In genomic region chr12:120211904-120212283, GRCh38 we compare ENCODE assay signal across 15 cellular contexts. TPM values are rescaled to one million over a fixed set of nuclear protein-coding genes. Genes with fewer than 3 reads are reported as not detected.
DNase-seq lines count a peak whose midpoint lies in the region; ATAC-seq and TF ChIP-seq lines count a peak whose summit lies in the region.
"Had no signal": no experiment of that assay in that cellular context is flagged by ENCODE, and none has a peak within 500 bp of the region (broad histone marks: within the 10 kb centered on the region; RNA-seq: fewer than 3 reads in every experiment).

No MANE protein-coding gene starts in this region.

- no peak overlapping the region for H3K9ac ChIP-seq in H9 (ENCODE audit: extremely low read depth, insufficient read length, low read length)

- H3K4ac ChIP-seq in H9 (ENCODE audit: low read depth, low read length): no peak overlapping the region

- H3K23me2 ChIP-seq in H9 (ENCODE audit: insufficient read length, low read depth, low read length, poor library complexity, severe bottlenecking): no peaks in the 10 kb centered on the region

- peak overlapping the region; percentile 73 for H3K27ac Mint-ChIP-seq in activated CD4-positive, alpha-beta T cell treated with anti-CD3 and anti-CD28 coated beads, Interleukin-2, amount 10 ng/mL, durations not matched to agents 7 days and 5 days
- no peak overlapping the region for H3K27ac Mint-ChIP-seq in activated CD4-positive, alpha-beta T cell treated with anti-CD3 and anti-CD28 coated beads for 36 hours
- H3K27ac Mint-ChIP-seq in H9: peak overlapping the region in 2 of 3 experiments; percentile 47 to 64; a peak in 2 of 7 replicates
- no peak overlapping the region for H3K27ac Mint-ChIP-seq in endothelial cell (ENCODE audit: unreplicated experiment)

- no peak overlapping the region for H3K23ac ChIP-seq in H9 (ENCODE audit: insufficient read length, low read depth, low read length)

- TF ChIP-seq CTCF in H9 (conservative IDR thresholded peaks at IDR 0.05) (no peak), endothelial cell (IDR thresholded peaks at IDR 0.05; ENCODE audit: unreplicated experiment) (no peak), osteoblast (IDR thresholded peaks at IDR 0.05; ENCODE audit: extremely low read depth, low read depth, low read length) (no peak), GM13977 (IDR thresholded peaks at IDR 0.05; ENCODE audit: extremely low read depth, insufficient read depth, missing control alignments) (no peak)

- CTCF ChIA-PET in activated CD4-positive, alpha-beta T cell treated with anti-CD3 and anti-CD28 coated beads, Interleukin-2, amount 10 ng/mL, durations not matched to agents 7 days and 5 days (lab: Charles Lee): interaction anchor here (1.2 kb wide), 1 partner anchor 55 kb away, joined by 4 read pairs; no protein-coding TSS in a partner anchor
- CTCF ChIA-PET in activated CD4-positive, alpha-beta T cell treated with anti-CD3 and anti-CD28 coated beads for 36 hours (lab: Charles Lee): interaction anchor here (1.5 kb wide), 1 partner anchor 16 kb away, joined by 9 read pairs; no protein-coding TSS in a partner anchor

- H4K91ac ChIP-seq in H9 (ENCODE audit: insufficient read length, low read depth, low read length): no peak overlapping the region

- H3K4me1 ChIP-seq in H9 (ENCODE audit: insufficient read depth, low read length): no peaks in the 10 kb centered on the region
- no peaks in the 10 kb centered on the region for H3K4me1 ChIP-seq in osteoblast (ENCODE audit: insufficient read depth, low read length)

- no peak overlapping the region for H3K18ac ChIP-seq in H9 (ENCODE audit: insufficient read length, low read depth, low read length)

- H2BK5ac ChIP-seq in H9 (ENCODE audit: insufficient read length, low read length): no peak overlapping the region

- H3K79me1 ChIP-seq in H9 (ENCODE audit: insufficient read depth, low read depth, low read length, poor library complexity, severe bottlenecking): no peaks in the 10 kb centered on the region

- H2AFZ ChIP-seq in H9 (ENCODE audit: low read length): no peak overlapping the region
- H2AFZ ChIP-seq in osteoblast (ENCODE audit: low read length): no peak overlapping the region

- no peak overlapping the region for H3K4me3 Mint-ChIP-seq in activated CD4-positive, alpha-beta T cell treated with anti-CD3 and anti-CD28 coated beads, Interleukin-2, amount 10 ng/mL, durations not matched to agents 7 days and 5 days
- no peak overlapping the region for H3K4me3 Mint-ChIP-seq in activated CD4-positive, alpha-beta T cell treated with anti-CD3 and anti-CD28 coated beads for 36 hours
- no peak overlapping the region for H3K4me3 Mint-ChIP-seq in H9
- peak overlapping the region; percentile 59 for H3K4me3 Mint-ChIP-seq in endothelial cell (ENCODE audit: unreplicated experiment)

- POLR2A ChIA-PET in activated CD4-positive, alpha-beta T cell treated with anti-CD3 and anti-CD28 coated beads, Interleukin-2, amount 10 ng/mL, durations not matched to agents 7 days and 5 days (lab: Charles Lee): no interaction called here
- POLR2A ChIA-PET in activated CD4-positive, alpha-beta T cell treated with anti-CD3 and anti-CD28 coated beads for 36 hours (lab: Charles Lee): interaction anchor here (1.1 kb wide), 1 partner anchor 79 kb away, joined by 3 read pairs; the partner anchor contains the start of gene RNU4-2

- no peak overlapping the region for H3K4me3 ChIP-seq in osteoblast (ENCODE audit: insufficient read depth, low read length)
- H3K4me3 ChIP-seq: BLaER1 treated with 17β-estradiol and CSF1 and Interleukin-3, amounts not matched to agents 10 nM and 100 nM had no signal

- H3K4me2 ChIP-seq in H9 (ENCODE audit: insufficient read depth, insufficient read length, low read length) (no peak overlapping the region), osteoblast (ENCODE audit: insufficient read depth, low read length) (no peak overlapping the region)
- H3K4me2 ChIP-seq: BLaER1 treated with 17β-estradiol and CSF1 and Interleukin-3, amounts not matched to agents 10 nM and 100 nM had no signal

- no peak overlapping the region for H2BK20ac ChIP-seq in H9 (ENCODE audit: low read depth, low read length, poor library complexity, severe bottlenecking)

- intact Hi-C loops in activated CD4-positive, alpha-beta T cell treated with anti-CD3 and anti-CD28 coated beads for 36 hours (cut with DNase I, micrococcal nuclease): no loop called here
- intact Hi-C loops in head of caudate nucleus (cut with DNase I): no loop called here

- no peak overlapping the region for H4K5ac ChIP-seq in H9 (ENCODE audit: insufficient read length, low read depth, low read length)

- no peaks in the 10 kb centered on the region for H3K4me1 Mint-ChIP-seq in activated CD4-positive, alpha-beta T cell treated with anti-CD3 and anti-CD28 coated beads, Interleukin-2, amount 10 ng/mL, durations not matched to agents 7 days and 5 days
- no peaks in the 10 kb centered on the region for H3K4me1 Mint-ChIP-seq in activated CD4-positive, alpha-beta T cell treated with anti-CD3 and anti-CD28 coated beads for 36 hours
- H3K4me1 Mint-ChIP-seq in H9 (peaks cover 0 to 7% of the 10 kb centered on the region in 2 experiments; a peak in 2 of 4 replicates), endothelial cell (ENCODE audit: unreplicated experiment) (peaks cover 6% of the 10 kb centered on the region)

- in situ Hi-C loops in GM13977 (cut with MboI; ENCODE audit: low pct_unique_long_range_greater_than_20kb, low sequenced_read_pairs, unreplicated experiment): no loop called here

- H3K36me3 ChIP-seq in osteoblast (ENCODE audit: insufficient read depth, low read length): peaks cover 75% of the 10 kb centered on the region

- ATAC-seq in activated CD4-positive, alpha-beta T cell treated with anti-CD3 and anti-CD28 coated beads for 36 hours: no peak

- H3K27me3 ChIP-seq in H9 (ENCODE audit: insufficient read depth, low read length) (no peaks in the 10 kb centered on the region), osteoblast (ENCODE audit: insufficient read depth, low read length) (no peaks in the 10 kb centered on the region)
- H3K27me3 ChIP-seq: BLaER1 treated with 17β-estradiol and CSF1 and Interleukin-3, amounts not matched to agents 10 nM and 100 nM had no signal

- no peak overlapping the region for H3T11ph ChIP-seq in H9 (ENCODE audit: low read length)

- WGBS in H9 (ENCODE audit: extremely low coverage, insufficient read length, low lambda C conversion rate): no CpG with 5 or more reads among the region's 9 CpGs

- no peaks in the 10 kb centered on the region for H3K27me3 Mint-ChIP-seq in activated CD4-positive, alpha-beta T cell treated with anti-CD3 and anti-CD28 coated beads, Interleukin-2, amount 10 ng/mL, durations not matched to agents 7 days and 5 days
- H3K27me3 Mint-ChIP-seq in activated CD4-positive, alpha-beta T cell treated with anti-CD3 and anti-CD28 coated beads for 36 hours: no peaks in the 10 kb centered on the region
- H3K27me3 Mint-ChIP-seq in H9 (ENCODE audit: low read depth): no peaks in the 10 kb centered on the region
- peaks cover 13% of the 10 kb centered on the region for H3K27me3 Mint-ChIP-seq in endothelial cell (ENCODE audit: unreplicated experiment)

- H3K14ac ChIP-seq in H9 (ENCODE audit: insufficient read depth, low read length): no peak overlapping the region

- no peak overlapping the region for H2BK120ac ChIP-seq in H9 (ENCODE audit: low read depth, low read length, poor library complexity, severe bottlenecking)

- H3K9me3 ChIP-seq in H9 (ENCODE audit: control insufficient read depth, low read depth, low read length) (no peaks in the 10 kb centered on the region), osteoblast (ENCODE audit: low read depth, low read length) (no peaks in the 10 kb centered on the region)
- H3K9me3 ChIP-seq: BLaER1 treated with 17β-estradiol and CSF1 and Interleukin-3, amounts not matched to agents 10 nM and 100 nM had no signal

- H4K8ac ChIP-seq in H9 (replicated peaks; ENCODE audit: insufficient read length, low read depth, low read length): no peak overlapping the region

- H2AK5ac ChIP-seq in H9 (ENCODE audit: insufficient read length, low read length): no peak overlapping the region

- H3K27ac ChIP-seq in H9 (ENCODE audit: insufficient read length, low read depth, low read length) (no peak overlapping the region), osteoblast (ENCODE audit: low read depth, low read length) (no peak overlapping the region)
- H3K27ac ChIP-seq: BLaER1 treated with 17β-estradiol and CSF1 and Interleukin-3, amounts not matched to agents 10 nM and 100 nM had no signal

- DNase-seq in activated CD4-positive, alpha-beta T cell treated with anti-CD3 and anti-CD28 coated beads, Interleukin-2, amount 10 ng/mL, durations not matched to agents 7 days and 5 days: no peak
- no peak for DNase-seq in activated CD4-positive, alpha-beta T cell treated with anti-CD3 and anti-CD28 coated beads for 36 hours
- DNase-seq in H9 (no peak), endothelial cell (ENCODE audit: low spot score) (no peak), osteoblast (ENCODE audit: insufficient read length, low spot score, missing footprints) (peak; percentile 65), dedifferentiated amniotic fluid mesenchymal stem cell (ENCODE audit: extremely low spot score) (no peak), GM13977 (ENCODE audit: low spot score) (no peak), head of caudate nucleus (no peak)
- DNase-seq: Karpas-422, MM.1S, NCI-H1105 treated with DMSO at 0.1 percent for 48 hours, NCI-H187, NCI-H446 treated with DMSO at 0.1 percent for 48 hours, NCI-H774 had no signal

- H3K79me2 ChIP-seq in H9 (ENCODE audit: insufficient read depth, low read length) (no peaks in the 10 kb centered on the region), osteoblast (ENCODE audit: insufficient read depth, low read length) (peaks cover 21% of the 10 kb centered on the region)

- H3K36me3 Mint-ChIP-seq in activated CD4-positive, alpha-beta T cell treated with anti-CD3 and anti-CD28 coated beads, Interleukin-2, amount 10 ng/mL, durations not matched to agents 7 days and 5 days (ENCODE audit: low read depth): peaks cover 34% of the 10 kb centered on the region
- peaks cover 10% of the 10 kb centered on the region for H3K36me3 Mint-ChIP-seq in activated CD4-positive, alpha-beta T cell treated with anti-CD3 and anti-CD28 coated beads for 36 hours (ENCODE audit: low read depth)
- H3K36me3 Mint-ChIP-seq in H9 (ENCODE audit: insufficient read depth in 1 of 3, low read depth in 3 of 3) (peaks cover 25 to 69% (median 58%) of the 10 kb centered on the region in 3 experiments; a peak in 6 of 7 replicates), endothelial cell (ENCODE audit: low read depth, unreplicated experiment) (peaks cover 25% of the 10 kb centered on the region)

- no peaks in the 10 kb centered on the region for H3K9me3 Mint-ChIP-seq in activated CD4-positive, alpha-beta T cell treated with anti-CD3 and anti-CD28 coated beads, Interleukin-2, amount 10 ng/mL, durations not matched to agents 7 days and 5 days
- no peaks in the 10 kb centered on the region for H3K9me3 Mint-ChIP-seq in activated CD4-positive, alpha-beta T cell treated with anti-CD3 and anti-CD28 coated beads for 36 hours (ENCODE audit: low read depth)
- H3K9me3 Mint-ChIP-seq in H9: no peaks in the 10 kb centered on the region
- H3K9me3 Mint-ChIP-seq in endothelial cell (ENCODE audit: unreplicated experiment): no peaks in the 10 kb centered on the region

- no peak overlapping the region for H2BK15ac ChIP-seq in H9 (ENCODE audit: low read depth, low read length)

- no peak overlapping the region for H3K56ac ChIP-seq in H9 (ENCODE audit: insufficient read length, low read depth, low read length)

- no peak overlapping the region for H2BK12ac ChIP-seq in H9 (ENCODE audit: insufficient read length, low read depth, low read length)

- H4K20me1 ChIP-seq in H9 (ENCODE audit: control insufficient read depth, insufficient read depth, insufficient read length) (no peaks in the 10 kb centered on the region), osteoblast (ENCODE audit: insufficient read depth, low read length) (peaks cover 4% of the 10 kb centered on the region)

RNA-seq across cellular contexts. Expression of gene RPLP0, which starts 11.0 kb away (rescaled TPM):
- total RNA-seq in activated CD4-positive, alpha-beta T cell treated with anti-CD3 and anti-CD28 coated beads, Interleukin-2, amount 10 ng/mL, durations not matched to agents 7 days and 5 days: 1,000 to 10,000 TPM; 1,972 to 2,164 TPM
- 1,000 to 10,000 TPM; 3,424 to 4,221 TPM for total RNA-seq in activated CD4-positive, alpha-beta T cell treated with anti-CD3 and anti-CD28 coated beads for 36 hours
- 2,950 and 3,019 TPM in 2 replicates for total RNA-seq in H9 (2021)
- 2,318 TPM for total RNA-seq in endothelial cell (ENCODE audit: unreplicated experiment)
- 2,042 and 2,075 TPM in 2 replicates for total RNA-seq in osteoblast

RNA-seq across cellular contexts. Expression of gene GCN1, which starts 17.4 kb away (rescaled TPM):
- 10 to 100 TPM; 90.2 to 95.5 TPM for total RNA-seq in activated CD4-positive, alpha-beta T cell treated with anti-CD3 and anti-CD28 coated beads, Interleukin-2, amount 10 ng/mL, durations not matched to agents 7 days and 5 days
- 100 to 1,000 TPM; 125 to 139 TPM for total RNA-seq in activated CD4-positive, alpha-beta T cell treated with anti-CD3 and anti-CD28 coated beads for 36 hours
- total RNA-seq in H9 (2021): 125 and 137 TPM in 2 replicates
- 54.0 TPM for total RNA-seq in endothelial cell (ENCODE audit: unreplicated experiment)
- total RNA-seq in osteoblast: 103 and 143 TPM in 2 replicates

RNA-seq across cellular contexts. Expression of gene PXN, which starts 53.6 kb away (rescaled TPM):
- 100 to 1,000 TPM; 201 to 236 TPM for total RNA-seq in activated CD4-positive, alpha-beta T cell treated with anti-CD3 and anti-CD28 coated beads, Interleukin-2, amount 10 ng/mL, durations not matched to agents 7 days and 5 days
- 100 to 1,000 TPM in 1 of 2 experiments, 10 to 100 TPM in 1; 74.5 to 104 TPM for total RNA-seq in activated CD4-positive, alpha-beta T cell treated with anti-CD3 and anti-CD28 coated beads for 36 hours
- total RNA-seq in H9 (2021) (88.9 and 92.8 TPM in 2 replicates), endothelial cell (ENCODE audit: unreplicated experiment) (227 TPM), osteoblast (41.6 and 46.3 TPM in 2 replicates)

Comparison
In these comparisons a context has a peak if more than half of its experiments do, and no peak if none do; other contexts are left out.
1. H3K27ac Mint-ChIP-seq: peak in activated CD4-positive, alpha-beta T cell treated with anti-CD3 and anti-CD28 coated beads, Interleukin-2, amount 10 ng/mL, durations not matched to agents 7 days and 5 days (single experiment) and H9 (2 of 3); none in activated CD4-positive, alpha-beta T cell treated with anti-CD3 and anti-CD28 coated beads for 36 hours (single experiment) and endothelial cell (single experiment).